Comparison of ENCODE assay signal across 19 cellular contexts in the genomic region with DNA sequence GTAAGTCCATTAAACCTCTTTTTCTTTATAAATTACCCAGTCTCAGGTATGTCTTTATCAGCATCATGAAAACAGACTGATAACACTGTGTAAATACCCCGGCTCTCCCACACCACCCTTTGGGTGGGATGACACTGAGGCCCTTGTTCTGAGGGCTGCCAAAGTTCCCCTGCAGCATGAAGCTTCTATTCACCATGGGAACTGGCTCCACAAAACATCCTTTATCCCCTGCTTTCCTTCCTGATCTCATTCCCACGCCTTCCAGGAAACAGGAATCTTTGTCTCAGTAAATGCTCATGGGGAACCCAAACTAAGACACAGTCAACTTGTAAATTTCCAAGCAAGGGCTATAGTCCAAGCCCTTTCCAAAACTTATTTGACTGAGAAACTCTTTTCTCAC.
DNase-seq lines count a peak whose midpoint lies in the region; TF ChIP-seq lines count a peak whose summit lies in the region.
"Had no signal": no experiment of that assay in that cellular context is flagged by ENCODE, and none has a peak within 500 bp of the region (broad histone marks: within the 10 kb centered on the region; RNA-seq: fewer than 3 reads in every experiment).

No MANE protein-coding gene starts in this region.

- no peaks in the 10 kb centered on the region for H4K20me1 ChIP-seq in neural progenitor cell (ENCODE audit: low read depth)

- no peaks in the 10 kb centered on the region for H3K36me3 ChIP-seq in neural progenitor cell
- H3K36me3 ChIP-seq: BE2C had no signal

- H3K9ac ChIP-seq in neural progenitor cell = no peak overlapping the region

- no peak overlapping the region for H2AFZ ChIP-seq in neural progenitor cell (replicated peaks)

- H3K9me3 Mint-ChIP-seq in endothelial cell (ENCODE audit: unreplicated experiment) (no peaks in the 10 kb centered on the region), neural progenitor cell (no peaks in the 10 kb centered on the region)

- no peaks in the 10 kb centered on the region for H3K4me1 ChIP-seq in neural progenitor cell
- H3K4me1 ChIP-seq: BE2C had no signal

- H3K27me3 ChIP-seq in neural progenitor cell = no peaks in the 10 kb centered on the region
- H3K27me3 ChIP-seq: BE2C had no signal

- H3K4me1 Mint-ChIP-seq in endothelial cell (ENCODE audit: unreplicated experiment) = peaks cover 37% of the 10 kb centered on the region
- H3K4me1 Mint-ChIP-seq in neural progenitor cell = no peaks in the 10 kb centered on the region
- H3K4me1 Mint-ChIP-seq: CD4-positive, CD25-positive, alpha-beta regulatory T cell; CD8-positive, alpha-beta memory T cell; IgD-negative memory B cell had no signal

- no peak overlapping the region for H3K4me3 ChIP-seq in neural progenitor cell

- H3K4me3 Mint-ChIP-seq in endothelial cell (ENCODE audit: unreplicated experiment) = no peak overlapping the region
- no peak overlapping the region for H3K4me3 Mint-ChIP-seq in neural progenitor cell
- H3K4me3 Mint-ChIP-seq: CD4-positive, CD25-positive, alpha-beta regulatory T cell; CD8-positive, alpha-beta memory T cell; HFFc6; IgD-negative memory B cell had no signal

- TF ChIP-seq CTCF in endothelial cell (IDR thresholded peaks at IDR 0.05; ENCODE audit: unreplicated experiment) (no peak), neural progenitor cell (IDR thresholded peaks at IDR 0.05) (no peak)

- H3K27me3 Mint-ChIP-seq in endothelial cell (ENCODE audit: unreplicated experiment) (peaks cover 1% of the 10 kb centered on the region), neural progenitor cell (ENCODE audit: insufficient read depth, low read depth) (peaks cover 10% of the 10 kb centered on the region)

- peak overlapping the region; percentile 97 for H3K27ac Mint-ChIP-seq in endothelial cell (ENCODE audit: unreplicated experiment)
- peak overlapping the region; percentile 74 for H3K27ac Mint-ChIP-seq in neural progenitor cell
- H3K27ac Mint-ChIP-seq: CD4-positive, CD25-positive, alpha-beta regulatory T cell; HFFc6 had no signal

- H3K36me3 Mint-ChIP-seq in endothelial cell (ENCODE audit: low read depth, unreplicated experiment) = peaks cover 7% of the 10 kb centered on the region
- H3K36me3 Mint-ChIP-seq in neural progenitor cell = no peaks in the 10 kb centered on the region
- H3K36me3 Mint-ChIP-seq: CD4-positive, CD25-positive, alpha-beta regulatory T cell had no signal

- H3K9me3 ChIP-seq in neural progenitor cell (ENCODE audit: low read depth) = no peaks in the 10 kb centered on the region
- H3K9me3 ChIP-seq: BE2C had no signal

- no peak overlapping the region for H3K27ac ChIP-seq in neural progenitor cell

- H3K79me2 ChIP-seq in neural progenitor cell (ENCODE audit: low read depth) = no peaks in the 10 kb centered on the region

- no peak overlapping the region for H3K4me2 ChIP-seq in neural progenitor cell

- DNase-seq in COLO829 (ENCODE audit: low spot score) (peak; percentile 27), RPMI7951 (ENCODE audit: low read depth) (peak; percentile 17), endothelial cell (ENCODE audit: low spot score) (peak; percentile 11), neural progenitor cell (ENCODE audit: low spot score) (no peak), A172 (ENCODE audit: low spot score) (no peak), T-helper 2 cell (no peak), NCI-H128 (lab: John Stamatoyannopoulos, UW; ENCODE audit: unreplicated experiment) (no peak)
- DNase-seq: ACHN; BE2C; C1 segment of cervical spinal cord; CD4-positive, CD25-positive, alpha-beta regulatory T cell; CD8-positive, alpha-beta memory T cell; DMS153; DMS79; GDM1; GOT3; H7; HFFc6 had no signal

- no peaks in the 10 kb centered on the region for H3F3A ChIP-seq in neural progenitor cell (ENCODE audit: low read depth)

Comparison
In these comparisons a context has a peak if more than half of its experiments do, and no peak if none do; other contexts are left out.
1. DNase-seq: peak in COLO829 (single experiment), RPMI7951 (single experiment) and endothelial cell (single experiment); none in neural progenitor cell (single experiment), A172 (single experiment), T-helper 2 cell (0 of 5) and NCI-H128 (single experiment).